Comparison of ENCODE assay signal across 10 cellular contexts in the genomic region with DNA sequence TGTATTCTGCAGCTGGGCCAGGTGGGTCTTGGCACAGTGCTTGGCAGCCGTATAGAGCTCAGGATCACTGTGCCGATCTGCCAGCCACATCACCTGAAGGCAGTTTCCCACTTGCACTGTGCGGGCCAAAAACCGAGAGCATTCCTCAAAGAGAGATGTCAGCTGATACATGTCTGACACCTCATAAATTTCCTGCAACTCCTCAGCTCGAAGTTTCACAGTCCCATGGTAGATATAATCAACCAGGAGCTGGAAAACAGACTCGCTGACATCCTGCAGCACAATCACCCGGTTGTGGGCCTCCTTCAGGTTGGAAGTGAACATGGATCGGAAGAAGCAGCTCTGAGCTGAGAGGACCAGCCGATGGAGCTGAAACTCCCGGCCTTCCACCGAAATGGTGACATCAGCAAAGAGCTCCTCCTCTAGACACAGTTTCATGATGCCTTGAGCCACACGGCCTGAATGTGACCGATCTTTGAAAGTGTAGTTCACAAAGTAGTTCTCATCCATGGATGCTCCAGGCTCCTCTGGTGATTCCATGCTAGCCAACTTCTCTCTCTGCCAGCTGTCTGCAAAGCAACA. TPM values are rescaled to one million over a fixed set of nuclear protein-coding genes. Genes with fewer than 3 reads are reported as not detected.
DNase-seq lines count a peak whose midpoint lies in the region; ATAC-seq and TF ChIP-seq lines count a peak whose summit lies in the region.
"Had no signal": no experiment of that assay in that cellular context is flagged by ENCODE, and none has a peak within 500 bp of the region (broad histone marks: within the 10 kb centered on the region; RNA-seq: fewer than 3 reads in every experiment).

No MANE protein-coding gene starts in this region.

- H3K36me3 ChIP-seq in CD4-positive, CD25-positive, alpha-beta regulatory T cell (ENCODE audit: control insufficient read depth, insufficient read depth, low read length), result peaks cover 39% of the 10 kb centered on the region
- H3K36me3 ChIP-seq in MM.1S (replicated peaks; ENCODE audit: insufficient read depth, low read length), result peaks cover 18% of the 10 kb centered on the region; the same call in 1 of the 2 replicates

- H3F3A ChIP-seq in MM.1S (ENCODE audit: insufficient read depth, low read length), result no peaks in the 10 kb centered on the region

- H3K4me2 ChIP-seq in MM.1S (ENCODE audit: low read depth, low read length), result peak overlapping the region; percentile 68

- peaks cover 40% of the 10 kb centered on the region for H3K4me1 ChIP-seq in CD4-positive, CD25-positive, alpha-beta regulatory T cell (ENCODE audit: control insufficient read depth, insufficient read depth, low read length, poor library complexity, severe bottlenecking)
- H3K4me1 ChIP-seq in MM.1S (ENCODE audit: low read length), result peaks cover 16% of the 10 kb centered on the region

- H3K27me3 ChIP-seq in CD4-positive, CD25-positive, alpha-beta regulatory T cell (ENCODE audit: control insufficient read depth, insufficient read depth, low read length), result no peaks in the 10 kb centered on the region
- H3K27me3 ChIP-seq in MM.1S (replicated peaks; ENCODE audit: insufficient read depth, low read length), result no peaks in the 10 kb centered on the region

- peak overlapping the region; percentile 84 for H3K27ac ChIP-seq in CD4-positive, CD25-positive, alpha-beta regulatory T cell (ENCODE audit: insufficient read depth, low read length, poor library complexity, severe bottlenecking)
- no peak overlapping the region; the same call in 1 of the 2 replicates for H3K27ac ChIP-seq in MM.1S (ENCODE audit: low read length)

- H3K9me2 ChIP-seq in MM.1S (replicated peaks; ENCODE audit: insufficient read depth, low read length), result no peaks in the 10 kb centered on the region

- H2AFZ ChIP-seq in MM.1S (ENCODE audit: low read length), result no peak overlapping the region

- no peaks in the 10 kb centered on the region for H3K9me3 ChIP-seq in CD4-positive, CD25-positive, alpha-beta regulatory T cell (ENCODE audit: control insufficient read depth in 2 of 2, low read length in 2 of 2)
- no peaks in the 10 kb centered on the region for H3K9me3 ChIP-seq in MM.1S (replicated peaks; ENCODE audit: insufficient read depth, low read length)

- no peak for ATAC-seq in CD4-positive, CD25-positive, alpha-beta regulatory T cell (ENCODE audit: low read depth in 2 of 2)
- no peak for ATAC-seq in HG02938 (IDR thresholded peaks at IDR 0.05; ENCODE audit: unreplicated experiment)

- H3K9ac ChIP-seq in MM.1S (ENCODE audit: low read length), result no peak overlapping the region; the same call in 1 of the 2 replicates

- H3K9me3 Mint-ChIP-seq in CD4-positive, CD25-positive, alpha-beta regulatory T cell, result no peaks in the 10 kb centered on the region
- H3K9me3 Mint-ChIP-seq in nephron progenitor cell, result no peaks in the 10 kb centered on the region

- H3K4me1 Mint-ChIP-seq in CD4-positive, CD25-positive, alpha-beta regulatory T cell, result peaks cover 17 to 69% (median 22%) of the 10 kb centered on the region in 4 donors
- peaks cover 43% of the 10 kb centered on the region for H3K4me1 Mint-ChIP-seq in nephron progenitor cell

- H4K20me1 ChIP-seq in MM.1S (ENCODE audit: insufficient read depth, low read length), result no peaks in the 10 kb centered on the region

- no peak for DNase-seq in CD4-positive, CD25-positive, alpha-beta regulatory T cell
- no peak for DNase-seq in MM.1S
- DNase-seq in choroid plexus epithelial cell (ENCODE audit: low read depth), result no peak
- DNase-seq in nephron progenitor cell, result no peak
- DNase-seq in NCI-H187 treated with DMSO at 0.1 percent for 48 hours (lab: John Stamatoyannopoulos, UW), result no peak
- no peak for DNase-seq in NCI-H82 (lab: John Stamatoyannopoulos, UW)
- DNase-seq in iPS-NIHi7 (ENCODE audit: extremely low spot score), result no peak
- DNase-seq: Kasumi-1 had no signal

- peaks cover 80% of the 10 kb centered on the region for H3K79me2 ChIP-seq in MM.1S (ENCODE audit: low read length)

- peak overlapping the region; percentile 91 for H3K4me3 ChIP-seq in CD4-positive, CD25-positive, alpha-beta regulatory T cell (ENCODE audit: low read depth, low read length)
- H3K4me3 ChIP-seq in MM.1S (ENCODE audit: low read length) (peak overlapping the region; percentile 93), choroid plexus epithelial cell (ENCODE audit: low read depth, low read length) (peak overlapping the region; percentile 96)

- H3K4me3 Mint-ChIP-seq in CD4-positive, CD25-positive, alpha-beta regulatory T cell, result peak overlapping the region; percentile 97 to 100 (median 98)
- peak overlapping the region; percentile 98 for H3K4me3 Mint-ChIP-seq in nephron progenitor cell

- TF ChIP-seq CTCF in MM.1S (IDR thresholded peaks at IDR 0.05; ENCODE audit: low read length), result no peak
- no peak for TF ChIP-seq CTCF in choroid plexus epithelial cell (conservative IDR thresholded peaks at IDR 0.05; ENCODE audit: low read depth, low read length)
- no peak for TF ChIP-seq CTCF in nephron progenitor cell (IDR thresholded peaks at IDR 0.05)

- H3K27me3 Mint-ChIP-seq in CD4-positive, CD25-positive, alpha-beta regulatory T cell, result no peaks in the 10 kb centered on the region
- no peaks in the 10 kb centered on the region for H3K27me3 Mint-ChIP-seq in nephron progenitor cell (ENCODE audit: low read depth, poor library complexity)

- peaks cover 27% of the 10 kb centered on the region for H3K36me3 Mint-ChIP-seq in CD4-positive, CD25-positive, alpha-beta regulatory T cell
- peaks cover 62% of the 10 kb centered on the region for H3K36me3 Mint-ChIP-seq in nephron progenitor cell (ENCODE audit: low read depth)

- peak overlapping the region in 2 of 3 donors; percentile 55 to 100 for H3K27ac Mint-ChIP-seq in CD4-positive, CD25-positive, alpha-beta regulatory T cell
- peak overlapping the region; percentile 100 for H3K27ac Mint-ChIP-seq in nephron progenitor cell

RNA-seq across cellular contexts. Expression of a gene that starts 1.2 kb away (rescaled TPM):
- total RNA-seq in CD4-positive, CD25-positive, alpha-beta regulatory T cell, result 23.7 TPM
- 10 to 100 TPM; 48.7 to 54.4 (median 50.9) TPM for polyA plus RNA-seq in CD4-positive, CD25-positive, alpha-beta regulatory T cell

RNA-seq across cellular contexts. Expression of a gene that starts 1.3 kb away (rescaled TPM):
- 70.6 TPM for total RNA-seq in CD4-positive, CD25-positive, alpha-beta regulatory T cell
- polyA plus RNA-seq in CD4-positive, CD25-positive, alpha-beta regulatory T cell, result 100 to 1,000 TPM; 112 to 129 (median 121) TPM

RNA-seq across cellular contexts. Expression of a gene that starts 8.9 kb away (rescaled TPM):
- 0.27 TPM for total RNA-seq in CD4-positive, CD25-positive, alpha-beta regulatory T cell
- polyA plus RNA-seq in CD4-positive, CD25-positive, alpha-beta regulatory T cell, result not detected
- total RNA-seq: mononuclear cell had no signal

RNA-seq across cellular contexts. Expression of a gene that starts 12.2 kb away (rescaled TPM):
- total RNA-seq in CD4-positive, CD25-positive, alpha-beta regulatory T cell, result 19.5 TPM
- 10 to 100 TPM; 50.7 to 86.1 (median 76.1) TPM for polyA plus RNA-seq in CD4-positive, CD25-positive, alpha-beta regulatory T cell

RNA-seq across cellular contexts. Expression of a gene that starts 16.7 kb away (rescaled TPM):
- total RNA-seq in CD4-positive, CD25-positive, alpha-beta regulatory T cell, result 1.3 TPM
- under 1 TPM in 1 of 4 donors, not detected in 3; 0.16 TPM for polyA plus RNA-seq in CD4-positive, CD25-positive, alpha-beta regulatory T cell
